In genomic region chr9:123225995-123226394, GRCh38 we compare ENCODE assay signal across 16 cellular contexts. TPM values are rescaled to one million over a fixed set of nuclear protein-coding genes. Genes with fewer than 3 reads are reported as not detected.
DNase-seq lines count a peak whose midpoint lies in the region; ATAC-seq and TF ChIP-seq lines count a peak whose summit lies in the region.
"Had no signal": no experiment of that assay in that cellular context is flagged by ENCODE, and none has a peak within 500 bp of the region (broad histone marks: within the 10 kb centered on the region; RNA-seq: fewer than 3 reads in every experiment).

No MANE protein-coding gene starts in this region.

- H3K4me1 Mint-ChIP-seq in activated naive CD4-positive, alpha-beta T cell treated with anti-CD3 and anti-CD28 coated beads for 36 hours (ENCODE audit: low read depth): peaks cover 31% of the 10 kb centered on the region
- H3K4me1 Mint-ChIP-seq in stimulated activated memory B cell treated with anti-CD40 and anti-IgM and Interleukin-4, amounts not matched to agents 10 μg/mL and 1 μg/mL and 100 μg/mL, for 72 hours: peaks cover 49% of the 10 kb centered on the region

- no peak overlapping the region for H3K4me3 Mint-ChIP-seq in activated naive CD4-positive, alpha-beta T cell treated with anti-CD3 and anti-CD28 coated beads for 36 hours
- H3K4me3 Mint-ChIP-seq in stimulated activated memory B cell treated with anti-CD40 and anti-IgM and Interleukin-4, amounts not matched to agents 10 μg/mL and 1 μg/mL and 100 μg/mL, for 72 hours: no peak overlapping the region

- H3K79me2 ChIP-seq in OCI-LY1 (ENCODE audit: insufficient read depth, low read length): peaks cover 92% of the 10 kb centered on the region

- H3K4me2 ChIP-seq in OCI-LY1 (ENCODE audit: low read length): no peak overlapping the region

- intact Hi-C loops in activated naive CD4-positive, alpha-beta T cell treated with anti-CD3 and anti-CD28 coated beads for 36 hours (cut with micrococcal nuclease): loop anchor here (1.0 to 10.0 kb wide), 12 partner anchors 23 to 761 kb away; partner anchors contain the start of genes RC3H2 and STRBP
- intact Hi-C loops in psoas muscle (cut with DNase I): no loop called here

- CTCF ChIA-PET in activated naive CD4-positive, alpha-beta T cell treated with anti-CD3 and anti-CD28 coated beads for 36 hours (lab: Charles Lee): interaction anchor here (0.9 to 1.7 kb wide), 10 partner anchors 10 to 309 kb away, joined by 3 to 7 read pairs (median 4); no protein-coding TSS in a partner anchor

- TF ChIP-seq CTCF in OCI-LY1 (IDR thresholded peaks at IDR 0.05; ENCODE audit: low read length) (no peak), psoas muscle (IDR thresholded peaks at IDR 0.05) (no peak)

- H3K36me3 Mint-ChIP-seq in activated naive CD4-positive, alpha-beta T cell treated with anti-CD3 and anti-CD28 coated beads for 36 hours (ENCODE audit: low read depth): peaks cover 2% of the 10 kb centered on the region
- H3K36me3 Mint-ChIP-seq in stimulated activated memory B cell treated with anti-CD40 and anti-IgM and Interleukin-4, amounts not matched to agents 10 μg/mL and 1 μg/mL and 100 μg/mL, for 72 hours: peaks cover 22% of the 10 kb centered on the region

- peaks cover 44% of the 10 kb centered on the region; the same call in 1 of the 2 replicates for H3K36me3 ChIP-seq in OCI-LY1 (ENCODE audit: insufficient read depth, low read length)
- H3K36me3 ChIP-seq in psoas muscle (ENCODE audit: insufficient read depth in 1 of 2, low read depth in 1 of 2): no peaks in the 10 kb centered on the region
- H3K36me3 ChIP-seq: vagina had no signal

- no peak for ATAC-seq in stimulated activated memory B cell treated with anti-CD40 and anti-IgM and Interleukin-4, amounts not matched to agents 10 μg/mL and 1 μg/mL and 100 μg/mL, for 72 hours
- no peak for ATAC-seq in psoas muscle

- peaks cover 69% of the 10 kb centered on the region for H3K4me1 ChIP-seq in OCI-LY1 (ENCODE audit: insufficient read depth, low read length, severe bottlenecking)
- H3K4me1 ChIP-seq in psoas muscle: no peaks in the 10 kb centered on the region

- no peak overlapping the region for H2AFZ ChIP-seq in OCI-LY1 (ENCODE audit: low read length)

- peak overlapping the region; percentile 44 for H3K27ac ChIP-seq in OCI-LY1 (ENCODE audit: low read depth, low read length, poor library complexity, severe bottlenecking)
- H3K27ac ChIP-seq in psoas muscle: no peak overlapping the region
- H3K27ac ChIP-seq: epithelial cell of prostate, vagina had no signal

- no peak for DNase-seq in activated naive CD4-positive, alpha-beta T cell treated with anti-CD3 and anti-CD28 coated beads for 36 hours
- DNase-seq in activated naive CD4-positive, alpha-beta T cell treated with anti-CD3 and anti-CD28 coated beads, Interleukin-2, amount 50 U/mL, for 16 hours: no peak
- DNase-seq in amniotic epithelial cell (ENCODE audit: low read depth) (peak; percentile 2), foreskin melanocyte (no peak), psoas muscle (no peak), AG08396 (ENCODE audit: low spot score) (no peak)
- DNase-seq: cerebellar nuclear complex, DMS79, left ventricle myocardium superior, NCI-H774, SIG-M5 had no signal

- no peaks in the 10 kb centered on the region for H3K27me3 Mint-ChIP-seq in activated naive CD4-positive, alpha-beta T cell treated with anti-CD3 and anti-CD28 coated beads for 36 hours (ENCODE audit: low read depth)
- H3K27me3 Mint-ChIP-seq in stimulated activated memory B cell treated with anti-CD40 and anti-IgM and Interleukin-4, amounts not matched to agents 10 μg/mL and 1 μg/mL and 100 μg/mL, for 72 hours: no peaks in the 10 kb centered on the region
- H3K27me3 Mint-ChIP-seq: naive thymus-derived CD8-positive, alpha-beta T cell had no signal

- H3K27ac Mint-ChIP-seq in activated naive CD4-positive, alpha-beta T cell treated with anti-CD3 and anti-CD28 coated beads for 36 hours: peak overlapping the region; percentile 74
- H3K27ac Mint-ChIP-seq in stimulated activated memory B cell treated with anti-CD40 and anti-IgM and Interleukin-4, amounts not matched to agents 10 μg/mL and 1 μg/mL and 100 μg/mL, for 72 hours: peak overlapping the region; percentile 78

- H3K27me3 ChIP-seq in OCI-LY1 (ENCODE audit: insufficient read depth, low read length): no peaks in the 10 kb centered on the region
- no peaks in the 10 kb centered on the region for H3K27me3 ChIP-seq in psoas muscle (ENCODE audit: insufficient read depth in 3 of 3, low read length in 2 of 3)
- H3K27me3 ChIP-seq: vagina had no signal

- no peak overlapping the region for H3K9ac ChIP-seq in OCI-LY1 (ENCODE audit: low read length)

- 0 out of 2 replicates have a peak, but pooled peaks cover 5% of the 10 kb centered on the region for H3F3A ChIP-seq in OCI-LY1 (ENCODE audit: insufficient read depth, low read length)

- no peaks in the 10 kb centered on the region for H3K9me3 Mint-ChIP-seq in activated naive CD4-positive, alpha-beta T cell treated with anti-CD3 and anti-CD28 coated beads for 36 hours
- H3K9me3 Mint-ChIP-seq in stimulated activated memory B cell treated with anti-CD40 and anti-IgM and Interleukin-4, amounts not matched to agents 10 μg/mL and 1 μg/mL and 100 μg/mL, for 72 hours: no peaks in the 10 kb centered on the region
- H3K9me3 Mint-ChIP-seq: naive thymus-derived CD8-positive, alpha-beta T cell had no signal

- no peaks in the 10 kb centered on the region for H3K9me2 ChIP-seq in OCI-LY1 (ENCODE audit: low read depth, low read length)

- no peaks in the 10 kb centered on the region for H4K20me1 ChIP-seq in OCI-LY1 (ENCODE audit: insufficient read depth, low read length)

- no peaks in the 10 kb centered on the region for H3K9me3 ChIP-seq in OCI-LY1 (ENCODE audit: low read length)
- no peaks in the 10 kb centered on the region for H3K9me3 ChIP-seq in psoas muscle
- H3K9me3 ChIP-seq: vagina had no signal

- WGBS in psoas muscle, 3 donors: 90 to 97% (median 93%) methylated on average over 4 of the region's 4 CpGs

- H3K4me3 ChIP-seq in OCI-LY1 (ENCODE audit: low read depth, low read length, poor library complexity, severe bottlenecking): no peak overlapping the region
- no peak overlapping the region for H3K4me3 ChIP-seq in psoas muscle
- H3K4me3 ChIP-seq: vagina had no signal

RNA-seq across cellular contexts. Expression of gene STRBP, which starts 42.4 kb away (rescaled TPM):
- total RNA-seq in activated naive CD4-positive, alpha-beta T cell treated with anti-CD3 and anti-CD28 coated beads for 36 hours: 10 to 100 TPM; 27.6 to 27.8 TPM
- total RNA-seq in psoas muscle: 1 to 10 TPM; 6.2 to 8.5 (median 7.1) TPM
- polyA plus RNA-seq in psoas muscle: 1 to 10 TPM; 3.8 to 5.6 (median 4.8) TPM
